ENCODE assay signal across 1 cellular context in the genomic region with DNA sequence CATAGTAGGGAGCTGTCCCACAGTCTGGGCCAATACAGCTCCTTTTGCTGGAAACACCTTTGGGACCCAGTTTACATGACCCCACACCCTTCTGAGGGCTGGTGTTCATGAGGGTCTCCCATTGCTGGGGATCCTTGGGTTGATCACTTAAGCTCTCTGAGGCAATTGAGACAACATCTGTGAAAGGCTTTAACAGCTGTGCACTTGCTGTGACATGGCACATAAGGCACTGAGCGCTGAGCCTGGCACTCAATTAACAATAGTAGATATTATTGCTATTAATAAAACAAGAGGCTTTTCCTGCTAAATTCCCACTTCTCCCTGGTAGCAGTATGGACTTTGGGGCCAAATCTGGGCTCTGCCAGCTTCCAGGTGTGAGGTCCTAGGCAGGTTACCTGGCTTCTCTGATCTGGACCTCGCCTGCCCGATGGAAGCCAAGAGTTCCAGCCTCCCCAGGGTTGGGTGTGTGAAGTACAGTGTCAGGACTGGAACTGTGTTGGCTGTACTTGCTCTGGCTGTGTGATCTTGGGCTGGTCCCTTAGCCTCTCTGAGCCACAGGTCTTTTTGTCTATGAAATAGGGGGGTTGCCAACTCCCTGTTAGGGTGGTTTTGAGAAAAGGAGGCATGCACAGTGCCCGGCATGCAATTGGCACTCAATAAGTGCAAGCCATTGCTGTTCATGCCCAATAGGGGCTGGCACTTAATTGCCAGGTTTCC.
TF ChIP-seq lines count a peak whose summit lies in the region.

No MANE protein-coding gene starts in this region.

TF ChIP-seq in IMR-90, 13 proteins besides CTCF, POLR2A, EP300 and RAD21 (continued from another document):
- TF ChIP-seq, protein P1, sequence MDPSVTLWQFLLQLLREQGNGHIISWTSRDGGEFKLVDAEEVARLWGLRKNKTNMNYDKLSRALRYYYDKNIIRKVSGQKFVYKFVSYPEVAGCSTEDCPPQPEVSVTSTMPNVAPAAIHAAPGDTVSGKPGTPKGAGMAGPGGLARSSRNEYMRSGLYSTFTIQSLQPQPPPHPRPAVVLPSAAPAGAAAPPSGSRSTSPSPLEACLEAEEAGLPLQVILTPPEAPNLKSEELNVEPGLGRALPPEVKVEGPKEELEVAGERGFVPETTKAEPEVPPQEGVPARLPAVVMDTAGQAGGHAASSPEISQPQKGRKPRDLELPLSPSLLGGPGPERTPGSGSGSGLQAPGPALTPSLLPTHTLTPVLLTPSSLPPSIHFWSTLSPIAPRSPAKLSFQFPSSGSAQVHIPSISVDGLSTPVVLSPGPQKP (IDR thresholded peaks at IDR 0.05; ENCODE audit: borderline replicate concordance, low read depth, low read length) = no peak
- no peak for TF ChIP-seq MXI1 (IDR thresholded peaks at IDR 0.05; ENCODE audit: borderline replicate concordance, low read depth, low read length)
- no peak for TF ChIP-seq MAFK (IDR thresholded peaks at IDR 0.05; ENCODE audit: low read depth, low read length)
- TF ChIP-seq, protein P2, sequence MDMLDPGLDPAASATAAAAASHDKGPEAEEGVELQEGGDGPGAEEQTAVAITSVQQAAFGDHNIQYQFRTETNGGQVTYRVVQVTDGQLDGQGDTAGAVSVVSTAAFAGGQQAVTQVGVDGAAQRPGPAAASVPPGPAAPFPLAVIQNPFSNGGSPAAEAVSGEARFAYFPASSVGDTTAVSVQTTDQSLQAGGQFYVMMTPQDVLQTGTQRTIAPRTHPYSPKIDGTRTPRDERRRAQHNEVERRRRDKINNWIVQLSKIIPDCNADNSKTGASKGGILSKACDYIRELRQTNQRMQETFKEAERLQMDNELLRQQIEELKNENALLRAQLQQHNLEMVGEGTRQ (IDR thresholded peaks at IDR 0.05; ENCODE audit: low read depth, low read length) = no peak
- no peak for TF ChIP-seq RFX5 (IDR thresholded peaks at IDR 0.05; ENCODE audit: low read depth, low read length)
- TF ChIP-seq NFE2L2 (IDR thresholded peaks at IDR 0.05; ENCODE audit: low read depth, low read length) = no peak
- TF ChIP-seq BHLHE40 (IDR thresholded peaks at IDR 0.05; ENCODE audit: low read depth, low read length) = no peak
- TF ChIP-seq MAZ (IDR thresholded peaks at IDR 0.05; ENCODE audit: borderline replicate concordance, low read depth, low read length) = no peak
- no peak for TF ChIP-seq SMC3 (IDR thresholded peaks at IDR 0.05; ENCODE audit: low read depth, low read length)
- no peak for TF ChIP-seq FOS (IDR thresholded peaks at IDR 0.05; ENCODE audit: low read depth, low read length)
- TF ChIP-seq RCOR1 (IDR thresholded peaks at IDR 0.05; ENCODE audit: insufficient replicate concordance, low read length) = no peak
TF ChIP-seq in IMR-90: peak in this region for 0.
